In the genomic region with DNA sequence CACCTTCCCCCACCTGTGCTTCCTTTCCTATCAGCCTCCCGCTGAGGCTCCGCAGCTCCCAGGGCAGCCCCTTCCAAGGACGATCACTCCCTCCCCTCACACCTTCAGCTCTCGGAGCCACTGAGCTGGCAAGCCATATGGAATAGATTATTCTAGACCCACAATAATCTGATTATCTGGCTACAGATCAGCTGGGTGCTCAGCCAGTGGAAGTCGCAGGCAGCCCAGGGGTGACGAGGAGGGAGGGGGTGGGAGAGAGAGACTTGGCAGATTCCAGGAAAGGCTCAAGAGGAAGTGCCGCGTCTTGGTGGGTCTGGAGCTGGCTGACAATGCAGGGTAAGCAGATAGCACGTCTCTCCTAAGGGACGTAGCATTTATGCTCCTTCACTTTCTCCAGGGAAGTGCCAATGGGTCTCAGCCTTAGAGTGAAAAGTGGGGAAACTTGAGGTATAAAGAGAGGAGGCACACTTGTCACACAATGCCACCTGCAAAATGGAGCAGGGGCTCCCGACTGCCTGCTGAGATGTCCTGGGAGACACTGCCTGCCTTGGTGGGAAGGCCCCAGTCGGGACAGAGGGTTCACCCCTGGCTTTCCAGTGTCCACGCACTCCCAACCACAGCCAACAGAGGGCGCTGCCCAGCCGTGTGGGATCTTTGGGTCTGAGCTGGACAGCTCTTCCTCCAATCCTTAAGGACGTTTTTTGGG, we compare ENCODE assay signal across 1 cellular context.
A peak's percentile ranks its signal among the peaks of the same experiment; 100 is the strongest.
TF ChIP-seq lines count a peak whose summit lies in the region.

No MANE protein-coding gene starts in this region.

TF ChIP-seq in H1, 55 proteins besides CTCF, POLR2A, EP300 and RAD21:
- TF ChIP-seq POU5F1 (IDR thresholded peaks at IDR 0.05; ENCODE audit: low read depth, low read length), result no peak
- TF ChIP-seq GABPA (IDR thresholded peaks at IDR 0.05; ENCODE audit: borderline replicate concordance, insufficient read depth, low read length), result peak; percentile 58; the same call in 1 of the 2 replicates
- TF ChIP-seq GTF2F1 (IDR thresholded peaks at IDR 0.05; ENCODE audit: borderline replicate concordance, low read depth, low read length), result no peak
- TF ChIP-seq SIX5 (IDR thresholded peaks at IDR 0.05; ENCODE audit: low read depth, low read length), result no peak
- no peak for TF ChIP-seq BCL11A (IDR thresholded peaks at IDR 0.05; ENCODE audit: low read depth in 2 of 2, low read length in 2 of 2)
- TF ChIP-seq, protein P1, sequence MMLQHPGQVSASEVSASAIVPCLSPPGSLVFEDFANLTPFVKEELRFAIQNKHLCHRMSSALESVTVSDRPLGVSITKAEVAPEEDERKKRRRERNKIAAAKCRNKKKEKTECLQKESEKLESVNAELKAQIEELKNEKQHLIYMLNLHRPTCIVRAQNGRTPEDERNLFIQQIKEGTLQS (IDR thresholded peaks at IDR 0.05; ENCODE audit: insufficient read depth, low read depth, low read length), result no peak
- TF ChIP-seq, protein P2, sequence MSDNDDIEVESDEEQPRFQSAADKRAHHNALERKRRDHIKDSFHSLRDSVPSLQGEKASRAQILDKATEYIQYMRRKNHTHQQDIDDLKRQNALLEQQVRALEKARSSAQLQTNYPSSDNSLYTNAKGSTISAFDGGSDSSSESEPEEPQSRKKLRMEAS (IDR thresholded peaks at IDR 0.05), result 0 out of 2 replicates have a peak, but pooled peaks have one; percentile 16
